Comparison of ENCODE assay signal across 13 cellular contexts in the genomic region with DNA sequence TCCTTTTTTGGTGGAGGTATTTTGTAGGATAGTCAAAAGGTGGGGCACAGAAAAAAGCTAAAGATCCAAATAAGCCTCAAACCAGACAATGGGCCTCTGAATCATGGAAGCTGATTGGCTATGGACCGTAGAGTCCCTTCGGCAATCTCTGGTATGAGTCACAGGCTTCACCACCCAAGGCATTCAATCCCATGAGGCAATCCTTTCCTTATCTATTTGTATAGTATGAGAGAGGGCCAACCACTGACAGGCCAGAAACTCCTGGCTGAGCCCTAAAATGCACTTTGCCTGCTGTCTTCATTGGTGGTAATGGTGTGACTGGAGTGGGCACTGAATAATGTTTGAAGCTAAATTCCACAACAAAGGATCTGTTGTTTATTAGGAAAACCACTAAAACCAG. TPM values are rescaled to one million over a fixed set of nuclear protein-coding genes. Genes with fewer than 3 reads are reported as not detected.
A peak's percentile ranks its signal among the peaks of the same experiment; 100 is the strongest.
DNase-seq lines count a peak whose midpoint lies in the region; ATAC-seq and TF ChIP-seq lines count a peak whose summit lies in the region.
"Had no signal": no experiment of that assay in that cellular context is flagged by ENCODE, and none has a peak within 500 bp of the region (broad histone marks: within the 10 kb centered on the region; RNA-seq: fewer than 3 reads in every experiment).

No MANE protein-coding gene starts in this region.

- DNase-seq in natural killer cell treated with Interleukin-12 subunit alpha and Interleukin-12 subunit beta and Interleukin-15 and Interleukin-18, amount 100 ng/mL, for 72 hours (ENCODE audit: low spot score), result no peak
- DNase-seq in natural killer cell (no peak), T1000 (lab: John Stamatoyannopoulos, UW) (peak; percentile 48), foreskin keratinocyte (peak; percentile 61 to 81), hippocampal formation (lab: John Stamatoyannopoulos, UW) (no peak), nephron progenitor cell (no peak), globus pallidus (ENCODE audit: low spot score) (no peak)
- DNase-seq: CD4-positive, alpha-beta T cell; immature natural killer cell; NCI-H2107; WERI-Rb-1 had no signal

- ATAC-seq in natural killer cell treated with Interleukin-12 subunit alpha and Interleukin-12 subunit beta and Interleukin-15 and Interleukin-18, amount 100 ng/mL, for 72 hours, result peak in 1 of 2 donors; percentile 50
- ATAC-seq in natural killer cell, result no peak
- peak; percentile 90 for ATAC-seq in foreskin keratinocyte
- no peak for ATAC-seq in GM18519 (IDR thresholded peaks at IDR 0.05; ENCODE audit: low FRiP score, unreplicated experiment)

- H3K4me3 Mint-ChIP-seq in natural killer cell treated with Interleukin-12 subunit alpha and Interleukin-12 subunit beta and Interleukin-15 and Interleukin-18, amount 100 ng/mL, for 72 hours, result no peak overlapping the region
- H3K4me3 Mint-ChIP-seq in natural killer cell, result no peak overlapping the region
- no peak overlapping the region for H3K4me3 Mint-ChIP-seq in nephron progenitor cell
- H3K4me3 Mint-ChIP-seq: CD4-positive, alpha-beta T cell; central memory CD8-positive, alpha-beta T cell had no signal

- H3K27me3 ChIP-seq in foreskin keratinocyte, result no peaks in the 10 kb centered on the region

- H3K4me1 Mint-ChIP-seq in natural killer cell treated with Interleukin-12 subunit alpha and Interleukin-12 subunit beta and Interleukin-15 and Interleukin-18, amount 100 ng/mL, for 72 hours (ENCODE audit: low read depth in 2 of 2), result peaks cover 37% of the 10 kb centered on the region in 2 donors
- H3K4me1 Mint-ChIP-seq in natural killer cell (peaks cover 23 to 27% of the 10 kb centered on the region in 2 donors), nephron progenitor cell (peaks cover 10% of the 10 kb centered on the region)
- H3K4me1 Mint-ChIP-seq: central memory CD8-positive, alpha-beta T cell had no signal

- TF ChIP-seq CTCF in natural killer cell (IDR thresholded peaks at IDR 0.05) (no peak), foreskin keratinocyte (conservative IDR thresholded peaks at IDR 0.05) (no peak), nephron progenitor cell (IDR thresholded peaks at IDR 0.05) (no peak)

- H3K9me3 Mint-ChIP-seq in natural killer cell treated with Interleukin-12 subunit alpha and Interleukin-12 subunit beta and Interleukin-15 and Interleukin-18, amount 100 ng/mL, for 72 hours, result no peaks in the 10 kb centered on the region
- H3K9me3 Mint-ChIP-seq in natural killer cell, result no peaks in the 10 kb centered on the region
- no peaks in the 10 kb centered on the region for H3K9me3 Mint-ChIP-seq in nephron progenitor cell
- H3K9me3 Mint-ChIP-seq: CD4-positive, alpha-beta T cell; central memory CD8-positive, alpha-beta T cell; immature natural killer cell had no signal

- peak overlapping the region; percentile 54 for H3K27ac ChIP-seq in foreskin keratinocyte
- H3K27ac ChIP-seq: WERI-Rb-1 had no signal

- intact Hi-C loops in natural killer cell (cut with micrococcal nuclease), result no loop called here

- H3K36me3 Mint-ChIP-seq in natural killer cell treated with Interleukin-12 subunit alpha and Interleukin-12 subunit beta and Interleukin-15 and Interleukin-18, amount 100 ng/mL, for 72 hours, result no peaks in the 10 kb centered on the region
- no peaks in the 10 kb centered on the region for H3K36me3 Mint-ChIP-seq in natural killer cell
- H3K36me3 Mint-ChIP-seq in nephron progenitor cell (ENCODE audit: low read depth), result no peaks in the 10 kb centered on the region

- H3K27ac Mint-ChIP-seq in natural killer cell treated with Interleukin-12 subunit alpha and Interleukin-12 subunit beta and Interleukin-15 and Interleukin-18, amount 100 ng/mL, for 72 hours, result peak overlapping the region; percentile 79 to 89
- H3K27ac Mint-ChIP-seq in natural killer cell, result peak overlapping the region in 1 of 2 donors; percentile 77
- H3K27ac Mint-ChIP-seq in nephron progenitor cell, result no peak overlapping the region
- H3K27ac Mint-ChIP-seq: CD4-positive, alpha-beta T cell had no signal

- peaks cover 13% of the 10 kb centered on the region for H3K4me1 ChIP-seq in foreskin keratinocyte

- no peaks in the 10 kb centered on the region for H3K27me3 Mint-ChIP-seq in natural killer cell treated with Interleukin-12 subunit alpha and Interleukin-12 subunit beta and Interleukin-15 and Interleukin-18, amount 100 ng/mL, for 72 hours
- H3K27me3 Mint-ChIP-seq in natural killer cell (ENCODE audit: low read depth in 2 of 2) (no peaks in the 10 kb centered on the region), nephron progenitor cell (ENCODE audit: low read depth, poor library complexity) (peaks cover 4% of the 10 kb centered on the region)

RNA-seq across cellular contexts. Expression of a gene that starts 38.7 kb away (rescaled TPM):
- total RNA-seq in natural killer cell treated with Interleukin-12 subunit alpha and Interleukin-12 subunit beta and Interleukin-15 and Interleukin-18, amount 100 ng/mL, for 72 hours, result 100 to 1,000 TPM in 1 of 2 donors, 10 to 100 TPM in 1; 91.8 to 174 TPM
- 100 to 1,000 TPM; 189 to 205 (median 202) TPM for total RNA-seq in natural killer cell
- 57.0 and 66.5 TPM in 2 replicates for total RNA-seq in foreskin keratinocyte
- 20.1 and 21.7 TPM in 2 replicates for polyA plus RNA-seq in foreskin keratinocyte

Comparison
In these comparisons a context has a peak if more than half of its experiments do, and no peak if none do; other contexts are left out.
1. DNase-seq: peak in T1000 (single experiment) and foreskin keratinocyte (2 of 2); none in natural killer cell treated with Interleukin-12 subunit alpha and Interleukin-12 subunit beta and Interleukin-15 and Interleukin-18, amount 100 ng/mL, for 72 hours (single experiment), natural killer cell (single experiment), hippocampal formation (0 of 2), nephron progenitor cell (single experiment) and globus pallidus (single experiment).